In the genomic region with DNA sequence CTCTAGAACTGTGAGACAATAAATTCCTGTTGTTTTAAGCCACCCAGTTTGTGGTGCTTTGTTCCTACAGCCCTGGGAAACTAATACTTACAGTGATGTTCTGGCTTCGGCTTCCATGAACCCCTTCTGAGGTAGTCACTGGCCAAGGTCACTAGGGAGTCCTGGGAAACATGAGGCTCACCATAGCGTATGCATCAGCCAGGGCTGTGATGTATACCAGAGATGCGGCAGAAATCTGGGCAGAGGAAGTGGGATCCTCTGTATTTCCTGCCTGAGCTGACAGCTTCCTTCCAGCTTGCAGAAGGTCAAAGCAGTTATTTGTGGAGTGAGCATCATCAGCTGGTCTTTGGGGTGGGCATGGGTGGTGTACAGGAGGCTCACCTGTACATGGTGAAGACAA, we compare ENCODE assay signal across 10 cellular contexts. TPM values are rescaled to one million over a fixed set of nuclear protein-coding genes. Genes with fewer than 3 reads are reported as not detected.
A peak's percentile ranks its signal among the peaks of the same experiment; 100 is the strongest.
DNase-seq lines count a peak whose midpoint lies in the region; ATAC-seq and TF ChIP-seq lines count a peak whose summit lies in the region.
"Had no signal": no experiment of that assay in that cellular context is flagged by ENCODE, and none has a peak within 500 bp of the region (broad histone marks: within the 10 kb centered on the region; RNA-seq: fewer than 3 reads in every experiment).

No MANE protein-coding gene starts in this region.

- H3K4me3 Mint-ChIP-seq in activated T-cell treated with anti-CD3 and anti-CD28 coated beads, Interleukin-2, amount 50 U/mL, for 24 hours, result no peak overlapping the region
- H3K4me3 Mint-ChIP-seq in activated T-cell treated with anti-CD3 and anti-CD28 coated beads, Interleukin-2, amount 50 U/mL, for 4 hours, result no peak overlapping the region
- peak overlapping the region; percentile 55 for H3K4me3 Mint-ChIP-seq in activated T-helper 17 cell treated with anti-CD3 and anti-CD28 coated beads, Interleukin-2, amount 50 U/mL, for 72 hours
- H3K4me3 Mint-ChIP-seq in stimulated activated effector memory CD8-positive, alpha-beta T cell treated with anti-CD3 and anti-CD28 coated beads, Interleukin-12 subunit alpha, Interleukin-12 subunit beta, amount 100 ng/mL, for 72 hours, result no peak overlapping the region

- no peak for ATAC-seq in activated T-cell treated with anti-CD3 and anti-CD28 coated beads, Interleukin-2, amount 50 U/mL, for 4 hours
- ATAC-seq in activated T-helper 17 cell treated with anti-CD3 and anti-CD28 coated beads, Interleukin-2, amount 50 U/mL, for 72 hours (replicated peaks), result peak; percentile 65
- peak; percentile 44 for ATAC-seq in stimulated activated effector memory CD8-positive, alpha-beta T cell treated with anti-CD3 and anti-CD28 coated beads, Interleukin-12 subunit alpha, Interleukin-12 subunit beta, amount 100 ng/mL, for 72 hours
- no peak for ATAC-seq in heart right ventricle

- peak overlapping the region; percentile 77 for H3K27ac Mint-ChIP-seq in activated T-cell treated with anti-CD3 and anti-CD28 coated beads, Interleukin-2, amount 50 U/mL, for 24 hours
- H3K27ac Mint-ChIP-seq in activated T-helper 17 cell treated with anti-CD3 and anti-CD28 coated beads, Interleukin-2, amount 50 U/mL, for 72 hours, result peak overlapping the region; percentile 80
- peak overlapping the region; percentile 72 for H3K27ac Mint-ChIP-seq in stimulated activated effector memory CD8-positive, alpha-beta T cell treated with anti-CD3 and anti-CD28 coated beads, Interleukin-12 subunit alpha, Interleukin-12 subunit beta, amount 100 ng/mL, for 72 hours

- H3K4me3 ChIP-seq in hepatocyte (no peak overlapping the region), mammary epithelial cell (replicated peaks in 1 of 3; ENCODE audit: insufficient read depth in 1 of 3, low read depth in 2 of 3, low read length in 3 of 3) (no peak overlapping the region), Karpas-422 (ENCODE audit: low read length) (no peak overlapping the region), heart right ventricle (no peak overlapping the region)

- H4K20me1 ChIP-seq in hepatocyte (ENCODE audit: insufficient read depth, poor library complexity, severe bottlenecking), result no peaks in the 10 kb centered on the region
- no peaks in the 10 kb centered on the region for H4K20me1 ChIP-seq in mammary epithelial cell (ENCODE audit: insufficient read depth, low read length)
- H4K20me1 ChIP-seq in Karpas-422 (ENCODE audit: insufficient read depth, low read depth, low read length), result no peaks in the 10 kb centered on the region

- H3K9ac ChIP-seq in mammary epithelial cell (ENCODE audit: insufficient read depth, low read length) (no peak overlapping the region), Karpas-422 (ENCODE audit: low read length) (no peak overlapping the region)

- in situ Hi-C loops in mammary epithelial cell (cut with MboI; ENCODE audit: low sequenced_read_pairs in 2 of 2), result no loop called here

- H2AFZ ChIP-seq in hepatocyte (no peak overlapping the region), mammary epithelial cell (ENCODE audit: low read depth, low read length) (no peak overlapping the region), Karpas-422 (ENCODE audit: low read length) (no peak overlapping the region)

- H3K27me3 Mint-ChIP-seq in activated T-cell treated with anti-CD3 and anti-CD28 coated beads, Interleukin-2, amount 50 U/mL, for 24 hours, result no peaks in the 10 kb centered on the region
- no peaks in the 10 kb centered on the region for H3K27me3 Mint-ChIP-seq in activated T-cell treated with anti-CD3 and anti-CD28 coated beads, Interleukin-2, amount 50 U/mL, for 4 hours (ENCODE audit: low read depth)
- H3K27me3 Mint-ChIP-seq in activated T-helper 17 cell treated with anti-CD3 and anti-CD28 coated beads, Interleukin-2, amount 50 U/mL, for 72 hours, result no peaks in the 10 kb centered on the region

- H3K36me3 ChIP-seq in hepatocyte (replicated peaks; ENCODE audit: insufficient read depth, low read depth) (peaks cover 5% of the 10 kb centered on the region), mammary epithelial cell (ENCODE audit: insufficient read depth, low read length) (peaks cover 7% of the 10 kb centered on the region), Karpas-422 (ENCODE audit: insufficient read depth, low read length) (peaks cover 25% of the 10 kb centered on the region; the same call in 1 of the 2 replicates), heart right ventricle (peaks cover 0 to 77% (median 11%) of the 10 kb centered on the region in 9 donors)

- H3K9me2 ChIP-seq in hepatocyte (replicated peaks; ENCODE audit: insufficient read depth) (no peaks in the 10 kb centered on the region), Karpas-422 (replicated peaks; ENCODE audit: insufficient read depth, low read length) (no peaks in the 10 kb centered on the region)

- intact Hi-C loops in mammary epithelial cell (cut with micrococcal nuclease), result no loop called here
- intact Hi-C loops in heart right ventricle (cut with DNase I), result no loop called here

- TF ChIP-seq CTCF in hepatocyte (IDR thresholded peaks at IDR 0.05; ENCODE audit: poor library complexity), result no peak
- TF ChIP-seq CTCF in mammary epithelial cell (conservative IDR thresholded peaks at IDR 0.05 in 1 of 2, IDR thresholded peaks at IDR 0.05 in 1 of 2; ENCODE audit: extremely low read depth in 1 of 2, insufficient read depth in 1 of 2, low read depth in 1 of 2, low read length in 2 of 2), result no peak
- no peak for TF ChIP-seq CTCF in heart right ventricle (IDR thresholded peaks at IDR 0.05)

- H3K4me2 ChIP-seq in hepatocyte (no peak overlapping the region), mammary epithelial cell (ENCODE audit: insufficient read depth, low read depth, low read length) (no peak overlapping the region), Karpas-422 (ENCODE audit: low read depth, low read length, poor library complexity, severe bottlenecking) (no peak overlapping the region)

- peaks cover 40% of the 10 kb centered on the region for H3K4me1 Mint-ChIP-seq in activated T-cell treated with anti-CD3 and anti-CD28 coated beads, Interleukin-2, amount 50 U/mL, for 24 hours (ENCODE audit: low read depth)
- peaks cover 40% of the 10 kb centered on the region for H3K4me1 Mint-ChIP-seq in activated T-cell treated with anti-CD3 and anti-CD28 coated beads, Interleukin-2, amount 50 U/mL, for 4 hours (ENCODE audit: low read depth)
- H3K4me1 Mint-ChIP-seq in activated T-helper 17 cell treated with anti-CD3 and anti-CD28 coated beads, Interleukin-2, amount 50 U/mL, for 72 hours, result peaks cover 28% of the 10 kb centered on the region
- H3K4me1 Mint-ChIP-seq in stimulated activated effector memory CD8-positive, alpha-beta T cell treated with anti-CD3 and anti-CD28 coated beads, Interleukin-12 subunit alpha, Interleukin-12 subunit beta, amount 100 ng/mL, for 72 hours, result peaks cover 45% of the 10 kb centered on the region

- CTCF ChIA-PET in mammary epithelial cell (lab: Charles Lee; ENCODE audit: low non-redundant PET), result no interaction called here

- no peak for DNase-seq in activated T-cell treated with anti-CD3 and anti-CD28 coated beads, Interleukin-2, amount 50 U/mL, for 24 hours
- DNase-seq in activated T-cell treated with anti-CD3 and anti-CD28 coated beads, Interleukin-2, amount 50 U/mL, for 4 hours, result no peak
- no peak for DNase-seq in hepatocyte (ENCODE audit: low spot score)
- no peak for DNase-seq in stimulated activated effector memory CD8-positive, alpha-beta T cell treated with anti-CD3 and anti-CD28 coated beads, Interleukin-12 subunit alpha, Interleukin-12 subunit beta, amount 100 ng/mL, for 72 hours (ENCODE audit: low spot score in 2 of 2)
- no peak for DNase-seq in mammary epithelial cell
- no peak for DNase-seq in Karpas-422
- no peak for DNase-seq in heart right ventricle
- DNase-seq: WERI-Rb-1 had no signal

- H3K9me3 ChIP-seq in hepatocyte (ENCODE audit: low read depth) (no peaks in the 10 kb centered on the region), mammary epithelial cell (replicated peaks; ENCODE audit: insufficient read depth, low read length) (no peaks in the 10 kb centered on the region), Karpas-422 (ENCODE audit: low read length) (no peaks in the 10 kb centered on the region), heart right ventricle (no peaks in the 10 kb centered on the region)

- 87% methylated on average over 3 of the region's 3 CpGs for WGBS in hepatocyte (ENCODE audit: low lambda C conversion rate, missing lambda C conversion rate)
- 100% methylated on average over 3 of the region's 3 CpGs for WGBS in mammary epithelial cell (ENCODE audit: low coverage, missing lambda C conversion rate)
- WGBS in heart right ventricle, 2 donors, result 62 to 69% methylated on average over 3 of the region's 3 CpGs

- BruUV-seq in mammary epithelial cell (replicated peaks; lab: Mats Ljungman, UMichigan), result no TSS peak

- H3K27me3 ChIP-seq in hepatocyte (no peaks in the 10 kb centered on the region), mammary epithelial cell (ENCODE audit: insufficient read depth, low read length) (no peaks in the 10 kb centered on the region), Karpas-422 (ENCODE audit: low read length) (no peaks in the 10 kb centered on the region), heart right ventricle (no peaks in the 10 kb centered on the region)

- H3K79me2 ChIP-seq in hepatocyte (peaks cover 44% of the 10 kb centered on the region), mammary epithelial cell (ENCODE audit: insufficient read depth, low read length) (peaks cover 5% of the 10 kb centered on the region), Karpas-422 (ENCODE audit: low read length) (peaks cover 43% of the 10 kb centered on the region)

- dilution Hi-C loops in mammary epithelial cell (cut with HindIII; ENCODE audit: low sequenced_read_pairs), result no loop called here

- peaks cover 4% of the 10 kb centered on the region for H3K4me1 ChIP-seq in hepatocyte (ENCODE audit: insufficient read depth)
- H3K4me1 ChIP-seq in mammary epithelial cell (ENCODE audit: insufficient read depth, low read length), result peaks cover 17% of the 10 kb centered on the region
- no peaks in the 10 kb centered on the region for H3K4me1 ChIP-seq in Karpas-422 (ENCODE audit: low read length)
- H3K4me1 ChIP-seq in heart right ventricle, result peaks cover 0 to 21% (median 0%) of the 10 kb centered on the region in 9 donors

- H3K36me3 Mint-ChIP-seq in activated T-cell treated with anti-CD3 and anti-CD28 coated beads, Interleukin-2, amount 50 U/mL, for 24 hours (ENCODE audit: low read depth), result peaks cover 91% of the 10 kb centered on the region
- H3K36me3 Mint-ChIP-seq in activated T-cell treated with anti-CD3 and anti-CD28 coated beads, Interleukin-2, amount 50 U/mL, for 4 hours (ENCODE audit: insufficient read depth), result peaks cover 40% of the 10 kb centered on the region
- peaks cover 81% of the 10 kb centered on the region for H3K36me3 Mint-ChIP-seq in activated T-helper 17 cell treated with anti-CD3 and anti-CD28 coated beads, Interleukin-2, amount 50 U/mL, for 72 hours (ENCODE audit: low read depth)
- H3K36me3 Mint-ChIP-seq in stimulated activated effector memory CD8-positive, alpha-beta T cell treated with anti-CD3 and anti-CD28 coated beads, Interleukin-12 subunit alpha, Interleukin-12 subunit beta, amount 100 ng/mL, for 72 hours, result peaks cover 68% of the 10 kb centered on the region

- H3K9me3 Mint-ChIP-seq in activated T-cell treated with anti-CD3 and anti-CD28 coated beads, Interleukin-2, amount 50 U/mL, for 24 hours, result no peaks in the 10 kb centered on the region
- H3K9me3 Mint-ChIP-seq in activated T-cell treated with anti-CD3 and anti-CD28 coated beads, Interleukin-2, amount 50 U/mL, for 4 hours, result no peaks in the 10 kb centered on the region
- no peaks in the 10 kb centered on the region for H3K9me3 Mint-ChIP-seq in activated T-helper 17 cell treated with anti-CD3 and anti-CD28 coated beads, Interleukin-2, amount 50 U/mL, for 72 hours
- no peaks in the 10 kb centered on the region for H3K9me3 Mint-ChIP-seq in stimulated activated effector memory CD8-positive, alpha-beta T cell treated with anti-CD3 and anti-CD28 coated beads, Interleukin-12 subunit alpha, Interleukin-12 subunit beta, amount 100 ng/mL, for 72 hours

- H3K27ac ChIP-seq in hepatocyte, result peak overlapping the region; percentile 16
- H3K27ac ChIP-seq in mammary epithelial cell (ENCODE audit: insufficient read depth, low read depth, low read length), result no peak overlapping the region
- H3K27ac ChIP-seq in Karpas-422 (ENCODE audit: low read length), result no peak overlapping the region
- no peak overlapping the region for H3K27ac ChIP-seq in heart right ventricle
- H3K27ac ChIP-seq: epithelial cell of prostate, WERI-Rb-1 had no signal

RNA-seq across cellular contexts. Expression of a gene that starts 27.9 kb away (rescaled TPM):
- 10 to 100 TPM; 16.4 to 18.9 (median 18.0) TPM for total RNA-seq in activated T-cell treated with anti-CD3 and anti-CD28 coated beads, Interleukin-2, amount 50 U/mL, for 4 hours
- 10 to 100 TPM; 11.3 to 11.6 TPM for total RNA-seq in activated T-helper 17 cell treated with anti-CD3 and anti-CD28 coated beads, Interleukin-2, amount 50 U/mL, for 72 hours
- 20.6 and 24.7 TPM in 2 replicates for total RNA-seq in hepatocyte
- polyA plus RNA-seq in hepatocyte, result 12.3 and 12.8 TPM in 2 replicates
- 10 to 100 TPM; 18.5 to 20.2 TPM for total RNA-seq in mammary epithelial cell
- polyA plus RNA-seq in mammary epithelial cell, result 11.2 TPM
- polyA minus RNA-seq in mammary epithelial cell, result 19.9 TPM
- 14.5 and 18.6 TPM in 2 replicates for total RNA-seq in Karpas-422 (2014; rRNA removed; shearing (Covaris generic); ENCODE audit: low replicate concordance)
- 10 to 100 TPM in 6 of 10 donors, 1 to 10 TPM in 4; 8.9 to 16.5 (median 10.8) TPM for total RNA-seq in heart right ventricle
- 1 to 10 TPM; 4.2 to 5.4 TPM for polyA plus RNA-seq in heart right ventricle

RNA-seq across cellular contexts. Expression of a gene that starts 27.9 kb away (rescaled TPM):
- total RNA-seq in activated T-cell treated with anti-CD3 and anti-CD28 coated beads, Interleukin-2, amount 50 U/mL, for 4 hours, result 10 to 100 TPM; 15.1 to 19.6 (median 15.6) TPM
- 1 to 10 TPM; 8.2 to 8.4 TPM for total RNA-seq in activated T-helper 17 cell treated with anti-CD3 and anti-CD28 coated beads, Interleukin-2, amount 50 U/mL, for 72 hours
- total RNA-seq in hepatocyte, result 21.8 and 27.7 TPM in 2 replicates
- polyA plus RNA-seq in hepatocyte, result 21.7 and 24.7 TPM in 2 replicates
- 10 to 100 TPM; 10.8 to 13.2 TPM for total RNA-seq in mammary epithelial cell
- polyA plus RNA-seq in mammary epithelial cell, result 9.5 TPM
- polyA minus RNA-seq in mammary epithelial cell, result not detected
- 4.9 and 12.2 TPM in 2 replicates for total RNA-seq in Karpas-422 (2014; rRNA removed; shearing (Covaris generic); ENCODE audit: low replicate concordance)
- 10 to 100 TPM in 9 of 10 donors, 1 to 10 TPM in 1; 9.2 to 14.5 (median 12.0) TPM for total RNA-seq in heart right ventricle
- polyA plus RNA-seq in heart right ventricle, result 10 to 100 TPM in 1 of 2 donors, 1 to 10 TPM in 1; 8.9 to 15.8 TPM

Comparison
In these comparisons a context has a peak if more than half of its experiments do, and no peak if none do; other contexts are left out.
1. ATAC-seq: peak in activated T-helper 17 cell treated with anti-CD3 and anti-CD28 coated beads, Interleukin-2, amount 50 U/mL, for 72 hours (single experiment) and stimulated activated effector memory CD8-positive, alpha-beta T cell treated with anti-CD3 and anti-CD28 coated beads, Interleukin-12 subunit alpha, Interleukin-12 subunit beta, amount 100 ng/mL, for 72 hours (single experiment); none in activated T-cell treated with anti-CD3 and anti-CD28 coated beads, Interleukin-2, amount 50 U/mL, for 4 hours (0 of 2) and heart right ventricle (0 of 8).
2. Peak in every context shown above with its lines, with median percentiles within 50 percentile points of each other: H3K27ac Mint-ChIP-seq.